Comparison of ENCODE assay signal across 14 cellular contexts in genomic region chr6:34063641-34064040, GRCh38.
DNase-seq lines count a peak whose midpoint lies in the region; TF ChIP-seq lines count a peak whose summit lies in the region.
"Had no signal": no experiment of that assay in that cellular context is flagged by ENCODE, and none has a peak within 500 bp of the region (broad histone marks: within the 10 kb centered on the region; RNA-seq: fewer than 3 reads in every experiment).

No MANE protein-coding gene starts in this region.

- H3K9me3 ChIP-seq in Caco-2: no peaks in the 10 kb centered on the region
- H3K9me3 ChIP-seq: BE2C, HAP-1 had no signal

- H3K27me3 ChIP-seq in Caco-2 (replicated peaks; ENCODE audit: control insufficient read depth, insufficient read depth, low read length): peaks cover 1% of the 10 kb centered on the region
- H3K27me3 ChIP-seq: BE2C had no signal

- H3K4me1 Mint-ChIP-seq in glutamatergic neuron (ENCODE audit: low read depth, unreplicated experiment) (peaks cover 50% of the 10 kb centered on the region), Caco-2 (ENCODE audit: low read depth, unreplicated experiment) (no peaks in the 10 kb centered on the region)
- H3K4me1 Mint-ChIP-seq: CD4-positive, alpha-beta memory T cell; T-cell had no signal

- peak; percentile 96 for DNase-seq in DMS 273 treated with DMSO at 0.1 percent for 48 hours (lab: John Stamatoyannopoulos, UW)
- peak; percentile 17 to 80 for DNase-seq in NCI-H446 (lab: John Stamatoyannopoulos, UW)
- peak; percentile 4 for DNase-seq in amniotic epithelial cell (ENCODE audit: low read depth)
- DNase-seq in glutamatergic neuron: peak; percentile 59
- DNase-seq in Caco-2: no peak
- no peak for DNase-seq in GM03348 (ENCODE audit: low spot score)
- no peak for DNase-seq in SKM-1 treated with dmso at 0.1 percent for 144 hours (lab: John Stamatoyannopoulos, UW; ENCODE audit: unreplicated experiment)
- DNase-seq: BE2C; CD4-positive, alpha-beta memory T cell; IMR-90; NCI-H1105 treated with DMSO at 0.1 percent for 48 hours; NCI-H2029 treated with DMSO at 0.1 percent for 48 hours; T-cell had no signal

- H3K36me3 Mint-ChIP-seq in glutamatergic neuron (ENCODE audit: unreplicated experiment) (no peaks in the 10 kb centered on the region), Caco-2 (ENCODE audit: insufficient read depth, unreplicated experiment) (peaks cover 4% of the 10 kb centered on the region)
- H3K36me3 Mint-ChIP-seq: CD4-positive, alpha-beta memory T cell; T-cell had no signal

- BruUV-seq in Caco-2 (replicated peaks; lab: Mats Ljungman, UMichigan): no TSS peak

- peak overlapping the region; percentile 75 for H3K4me3 Mint-ChIP-seq in glutamatergic neuron (ENCODE audit: unreplicated experiment)
- no peak overlapping the region for H3K4me3 Mint-ChIP-seq in Caco-2 (ENCODE audit: unreplicated experiment)
- H3K4me3 Mint-ChIP-seq: CD4-positive, alpha-beta memory T cell; T-cell had no signal

- H3K9me3 Mint-ChIP-seq in glutamatergic neuron (ENCODE audit: unreplicated experiment): peaks cover 19% of the 10 kb centered on the region
- H3K9me3 Mint-ChIP-seq in Caco-2 (ENCODE audit: unreplicated experiment): no peaks in the 10 kb centered on the region
- H3K9me3 Mint-ChIP-seq: T-cell had no signal

- H3K27me3 Mint-ChIP-seq in glutamatergic neuron (ENCODE audit: unreplicated experiment): peaks cover 18% of the 10 kb centered on the region
- peaks cover 26% of the 10 kb centered on the region for H3K27me3 Mint-ChIP-seq in Caco-2 (ENCODE audit: insufficient read depth, unreplicated experiment)

- CTCF ChIA-PET in Caco-2 (lab: Charles Lee): interaction anchor here (0.6 to 1.0 kb wide), 2 partner anchors 8 to 352 kb away, joined by 3 to 5 read pairs; partner anchors contain the start of gene UQCC2

- H3K4me3 ChIP-seq in Caco-2 (ENCODE audit: low read depth, low read length): no peak overlapping the region
- H3K4me3 ChIP-seq: HAP-1 had no signal

- TF ChIP-seq CTCF in glutamatergic neuron (IDR thresholded peaks at IDR 0.05; ENCODE audit: partially characterized antibody, unreplicated experiment) (no peak), Caco-2 (IDR thresholded peaks at IDR 0.05; ENCODE audit: insufficient read depth in 1 of 2, low read depth in 1 of 2, low read length in 1 of 2, severe bottlenecking in 1 of 2, unreplicated experiment in 1 of 2) (no peak)

- no peaks in the 10 kb centered on the region for H3K36me3 ChIP-seq in Caco-2 (ENCODE audit: control insufficient read depth, insufficient read depth, low read length)
- H3K36me3 ChIP-seq: BE2C, HAP-1 had no signal

- intact Hi-C loops in Caco-2 (cut with micrococcal nuclease; ENCODE audit: unreplicated experiment): no loop called here

- POLR2A ChIA-PET in Caco-2 (lab: Charles Lee): interaction anchor here (0.6 kb wide), 1 partner anchor 278 kb away, joined by 3 read pairs; no protein-coding TSS in a partner anchor

- H3K27ac Mint-ChIP-seq in glutamatergic neuron (ENCODE audit: unreplicated experiment) (peak overlapping the region; percentile 92), Caco-2 (ENCODE audit: unreplicated experiment) (no peak overlapping the region)
- H3K27ac Mint-ChIP-seq: T-cell had no signal

- no peaks in the 10 kb centered on the region for H3K4me1 ChIP-seq in Caco-2
- H3K4me1 ChIP-seq: BE2C, HAP-1 had no signal

Comparison
In these comparisons a context has a peak if more than half of its experiments do, and no peak if none do; other contexts are left out.
1. DNase-seq: peak in DMS 273 treated with DMSO at 0.1 percent for 48 hours (single experiment), NCI-H446 (2 of 2), amniotic epithelial cell (single experiment) and glutamatergic neuron (single experiment); none in Caco-2 (0 of 2), GM03348 (single experiment) and SKM-1 treated with dmso at 0.1 percent for 144 hours (single experiment).